In genomic region chr6:398558-399078, GRCh38 we compare ENCODE assay signal across 22 cellular contexts. TPM values are rescaled to one million over a fixed set of nuclear protein-coding genes. Genes with fewer than 3 reads are reported as not detected.
DNase-seq lines count a peak whose midpoint lies in the region; ATAC-seq, FAIRE-seq and TF ChIP-seq lines count a peak whose summit lies in the region.
"Had no signal": no experiment of that assay in that cellular context is flagged by ENCODE, and none has a peak within 500 bp of the region (broad histone marks: within the 10 kb centered on the region; RNA-seq: fewer than 3 reads in every experiment).

No MANE protein-coding gene starts in this region.

- H3K4me3 ChIP-seq in PC-3 (ENCODE audit: low read length): no peak overlapping the region
- H3K4me3 ChIP-seq: gastrocnemius medialis, K562, skin epidermis had no signal

- H2AFZ ChIP-seq in PC-3 (ENCODE audit: low read length): no peak overlapping the region

- no peak for FAIRE-seq in GM12892 (lab: Jason Lieb, UNC)
- FAIRE-seq: colon, endothelial cell of umbilical vein, K562 had no signal

- ATAC-seq in memory B cell (ENCODE audit: low read depth): no peak
- no peak for ATAC-seq in GM19324 (IDR thresholded peaks at IDR 0.05; ENCODE audit: low FRiP score, unreplicated experiment)
- ATAC-seq in PC-3: no peak
- ATAC-seq: gastrocnemius medialis, K562 had no signal

- intact Hi-C loops in activated CD4-positive, alpha-beta memory T cell treated with anti-CD3 and anti-CD28 coated beads for 36 hours (cut with micrococcal nuclease): loop anchor here (10.0 kb wide), 1 partner anchor 386 kb away; no protein-coding TSS in a partner anchor
- intact Hi-C loops in PC-3 (cut with micrococcal nuclease): loop anchor here (10.0 kb wide), 1 partner anchor 76 kb away; no protein-coding TSS in a partner anchor

- H3K9me3 ChIP-seq in PC-3 (ENCODE audit: low read length): no peaks in the 10 kb centered on the region
- H3K9me3 ChIP-seq: Caco-2, gastrocnemius medialis had no signal

- H3K27ac ChIP-seq in PC-3 (ENCODE audit: low read length): no peak overlapping the region
- H3K27ac ChIP-seq: gastrocnemius medialis, HL-60, skin epidermis had no signal

- no peaks in the 10 kb centered on the region for H4K20me1 ChIP-seq in PC-3 (ENCODE audit: low read length)

- H3F3A ChIP-seq in PC-3 (ENCODE audit: low read length, unreplicated experiment): no peaks in the 10 kb centered on the region

- no peaks in the 10 kb centered on the region for H3K36me3 ChIP-seq in PC-3 (ENCODE audit: low read depth, low read length)
- H3K36me3 ChIP-seq: gastrocnemius medialis had no signal

- no peak overlapping the region for H3K4me2 ChIP-seq in PC-3 (ENCODE audit: low read length)

- DNase-seq in activated CD4-positive, alpha-beta T cell treated with anti-CD3 and anti-CD28 coated beads, Interleukin-2, amount 10 ng/mL, durations not matched to agents 7 days and 5 days: no peak
- DNase-seq in activated CD4-positive, alpha-beta T cell treated with anti-CD3 and anti-CD28 coated beads, Interleukin-2, amount 50 U/mL, for 1 hour: no peak
- DNase-seq in GM12892 (ENCODE audit: insufficient read length): no peak
- no peak for DNase-seq in activated CD4-positive, alpha-beta memory T cell treated with anti-CD3 and anti-CD28 coated beads for 36 hours
- no peak for DNase-seq in memory B cell (ENCODE audit: low spot score in 2 of 2)
- DNase-seq in PC-3: no peak
- DNase-seq in AML-193 (lab: John Stamatoyannopoulos, UW): no peak
- DNase-seq: anterior cingulate cortex; Caco-2; gastrocnemius medialis; NCI-H1092; NCI-H2227 treated with DMSO at 0.1 percent for 48 hours; OCI-M1; posterior cingulate gyrus; stimulated activated naive CD4-positive, alpha-beta T cell had no signal

- no peaks in the 10 kb centered on the region for H3K9me2 ChIP-seq in PC-3 (replicated peaks; ENCODE audit: low read length)

- TF ChIP-seq CTCF in PC-3 (conservative IDR thresholded peaks at IDR 0.05; ENCODE audit: low read depth, low read length): no peak

- peaks cover 7% of the 10 kb centered on the region for H3K4me1 ChIP-seq in PC-3 (ENCODE audit: insufficient read depth, low read length)
- H3K4me1 ChIP-seq: Caco-2, gastrocnemius medialis had no signal

- H3K4me1 Mint-ChIP-seq in activated CD4-positive, alpha-beta T cell treated with anti-CD3 and anti-CD28 coated beads, Interleukin-2, amount 10 ng/mL, durations not matched to agents 7 days and 5 days: peaks cover 90% of the 10 kb centered on the region
- H3K4me1 Mint-ChIP-seq in activated CD4-positive, alpha-beta memory T cell treated with anti-CD3 and anti-CD28 coated beads for 36 hours (ENCODE audit: low read depth): peaks cover 91% of the 10 kb centered on the region
- H3K4me1 Mint-ChIP-seq in memory B cell: peaks cover 52% of the 10 kb centered on the region

- peaks cover 71% of the 10 kb centered on the region for H3K27me3 ChIP-seq in PC-3 (ENCODE audit: low read length)

- no peaks in the 10 kb centered on the region for H3K79me2 ChIP-seq in PC-3 (ENCODE audit: low read length)

- peak overlapping the region; percentile 19 for H3K4me3 Mint-ChIP-seq in activated CD4-positive, alpha-beta T cell treated with anti-CD3 and anti-CD28 coated beads, Interleukin-2, amount 10 ng/mL, durations not matched to agents 7 days and 5 days
- H3K4me3 Mint-ChIP-seq in activated CD4-positive, alpha-beta memory T cell treated with anti-CD3 and anti-CD28 coated beads for 36 hours: peak overlapping the region; percentile 73
- H3K4me3 Mint-ChIP-seq in memory B cell: no peak overlapping the region

- no TSS peak for BruUV-seq in PC-3 (replicated peaks; lab: Mats Ljungman, UMichigan)

- no peak overlapping the region for H3K9ac ChIP-seq in PC-3 (ENCODE audit: low read length)

- no peaks in the 10 kb centered on the region for H3K27me3 Mint-ChIP-seq in activated CD4-positive, alpha-beta T cell treated with anti-CD3 and anti-CD28 coated beads, Interleukin-2, amount 10 ng/mL, durations not matched to agents 7 days and 5 days
- H3K27me3 Mint-ChIP-seq in activated CD4-positive, alpha-beta memory T cell treated with anti-CD3 and anti-CD28 coated beads for 36 hours: peaks cover 5% of the 10 kb centered on the region
- no peaks in the 10 kb centered on the region for H3K27me3 Mint-ChIP-seq in memory B cell

- peak overlapping the region; percentile 6 for H3K27ac Mint-ChIP-seq in activated CD4-positive, alpha-beta T cell treated with anti-CD3 and anti-CD28 coated beads, Interleukin-2, amount 10 ng/mL, durations not matched to agents 7 days and 5 days
- H3K27ac Mint-ChIP-seq in activated CD4-positive, alpha-beta memory T cell treated with anti-CD3 and anti-CD28 coated beads for 36 hours: peak overlapping the region; percentile 80
- peak overlapping the region; percentile 83 for H3K27ac Mint-ChIP-seq in memory B cell

- H3K9me3 Mint-ChIP-seq in activated CD4-positive, alpha-beta T cell treated with anti-CD3 and anti-CD28 coated beads, Interleukin-2, amount 10 ng/mL, durations not matched to agents 7 days and 5 days: no peaks in the 10 kb centered on the region
- H3K9me3 Mint-ChIP-seq in activated CD4-positive, alpha-beta memory T cell treated with anti-CD3 and anti-CD28 coated beads for 36 hours: peaks cover 3% of the 10 kb centered on the region
- H3K9me3 Mint-ChIP-seq in memory B cell: no peaks in the 10 kb centered on the region

- CTCF ChIA-PET in activated CD4-positive, alpha-beta T cell treated with anti-CD3 and anti-CD28 coated beads, Interleukin-2, amount 10 ng/mL, durations not matched to agents 7 days and 5 days (lab: Charles Lee): interaction anchor here (0.7 to 3.2 kb wide), 6 partner anchors 10 to 250 kb away, joined by 3 to 18 read pairs (median 4); no protein-coding TSS in a partner anchor
- CTCF ChIA-PET in activated CD4-positive, alpha-beta memory T cell treated with anti-CD3 and anti-CD28 coated beads for 36 hours (lab: Charles Lee): interaction anchor here (0.9 to 1.3 kb wide), 4 partner anchors 9 to 210 kb away, joined by 3 to 4 read pairs (median 3); no protein-coding TSS in a partner anchor
- CTCF ChIA-PET in PC-3 (lab: Charles Lee): no interaction called here

- peak; percentile 82 for TF ChIP-seq POLR2A in GM12892 (IDR thresholded peaks at IDR 0.05; ENCODE audit: low read depth, low read length)

- H3K36me3 Mint-ChIP-seq in activated CD4-positive, alpha-beta T cell treated with anti-CD3 and anti-CD28 coated beads, Interleukin-2, amount 10 ng/mL, durations not matched to agents 7 days and 5 days (ENCODE audit: low read depth): peaks cover 88% of the 10 kb centered on the region
- peaks cover 93% of the 10 kb centered on the region for H3K36me3 Mint-ChIP-seq in activated CD4-positive, alpha-beta memory T cell treated with anti-CD3 and anti-CD28 coated beads for 36 hours
- peaks cover 43% of the 10 kb centered on the region for H3K36me3 Mint-ChIP-seq in memory B cell

- POLR2A ChIA-PET in activated CD4-positive, alpha-beta T cell treated with anti-CD3 and anti-CD28 coated beads, Interleukin-2, amount 10 ng/mL, durations not matched to agents 7 days and 5 days (lab: Charles Lee): interaction anchor here (0.5 kb wide), 1 partner anchor 67 kb away, joined by 3 read pairs; no protein-coding TSS in a partner anchor
- POLR2A ChIA-PET in activated CD4-positive, alpha-beta memory T cell treated with anti-CD3 and anti-CD28 coated beads for 36 hours (lab: Charles Lee): interaction anchor here (1.1 to 11.8 kb wide), 10 partner anchors 6 to 203 kb away, joined by 3 to 191 read pairs (median 10); partner anchors contain the start of gene IRF4
- POLR2A ChIA-PET in PC-3 (lab: Charles Lee; ENCODE audit: unreplicated experiment): no interaction called here

RNA-seq across cellular contexts. Expression of gene IRF4, which starts 7.1 kb away (rescaled TPM):
- total RNA-seq in activated CD4-positive, alpha-beta T cell treated with anti-CD3 and anti-CD28 coated beads, Interleukin-2, amount 10 ng/mL, durations not matched to agents 7 days and 5 days: 100 to 1,000 TPM; 111 to 126 TPM
- 248 TPM for polyA plus RNA-seq in GM12892 (2012; ENCODE audit: missing spikeins)
- 100 to 1,000 TPM; 689 to 705 TPM for total RNA-seq in activated CD4-positive, alpha-beta memory T cell treated with anti-CD3 and anti-CD28 coated beads for 36 hours
- total RNA-seq in PC-3 (2014; rRNA removed): 0.15 TPM in 1 of 2 replicates, not detected in the other
- total RNA-seq: Caco-2, endothelial cell of umbilical vein had no signal
- polyA plus RNA-seq: AG04450, endothelial cell of umbilical vein had no signal

Comparison
In these comparisons a context has a peak if more than half of its experiments do, and no peak if none do; other contexts are left out.
1. H3K27ac Mint-ChIP-seq: peak in every context shown above with its lines; median percentile 83 in memory B cell; 80 in activated CD4-positive, alpha-beta memory T cell treated with anti-CD3 and anti-CD28 coated beads for 36 hours; 6 in activated CD4-positive, alpha-beta T cell treated with anti-CD3 and anti-CD28 coated beads, Interleukin-2, amount 10 ng/mL, durations not matched to agents 7 days and 5 days.
2. RNA of gene IRF4, which starts 7.1 kb away (total RNA-seq): 689 to 705 TPM in activated CD4-positive, alpha-beta memory T cell treated with anti-CD3 and anti-CD28 coated beads for 36 hours and 111 to 126 TPM in activated CD4-positive, alpha-beta T cell treated with anti-CD3 and anti-CD28 coated beads, Interleukin-2, amount 10 ng/mL, durations not matched to agents 7 days and 5 days; 0.15 TPM in PC-3; every median in the first group is over 10 times any median in the second.